ENCODE assay signal across 12 cellular contexts in genomic region chr21:32499249-32500055, GRCh38.
DNase-seq lines count a peak whose midpoint lies in the region; ATAC-seq, FAIRE-seq and TF ChIP-seq lines count a peak whose summit lies in the region.
"Had no signal": no experiment of that assay in that cellular context is flagged by ENCODE, and none has a peak within 500 bp of the region (broad histone marks: within the 10 kb centered on the region; RNA-seq: fewer than 3 reads in every experiment).

No MANE protein-coding gene starts in this region.

- POLR2A ChIA-PET in PC-3 (lab: Charles Lee; ENCODE audit: unreplicated experiment): no interaction called here
- POLR2A ChIA-PET in H1 (lab: Charles Lee; ENCODE audit: partially characterized antibody): no interaction called here

- 82% methylated on average over 14 of the region's 14 CpGs; no CpG with 5 or more reads in 1 of the 2 experiments for WGBS in H1 (ENCODE audit: extremely low coverage in 1 of 2, insufficient coverage in 1 of 2, insufficient read length in 1 of 2, insufficient replicate concordance in 2 of 2, low coverage in 1 of 2, low lambda C conversion rate in 2 of 2, missing lambda C conversion rate in 1 of 2), 2 experiments
- 67 to 91% (median 81%) methylated on average over 14 of the region's 14 CpGs for WGBS in small intestine, 3 donors

- no TSS peak for BruUV-seq in PC-3 (replicated peaks; lab: Mats Ljungman, UMichigan)

- H4K91ac ChIP-seq in H1 (replicated peaks; ENCODE audit: insufficient read length, low read length): no peak overlapping the region

- no peak overlapping the region for H2BK5ac ChIP-seq in H1 (ENCODE audit: low read depth, low read length)

- peak; percentile 44 for DNase-seq in PC-3
- no peak for DNase-seq in H1 (ENCODE audit: low read depth in 1 of 2, low spot score in 2 of 2)
- peak; percentile 27 for DNase-seq in left kidney (ENCODE audit: low read depth, low spot score)
- DNase-seq in uterus: no peak
- DNase-seq in small intestine: no peak
- DNase-seq: DND-41, NCI-H1105 treated with DMSO at 0.1 percent for 48 hours had no signal

- H3K18ac ChIP-seq in H1 (ENCODE audit: extremely low read depth, low read length): no peak overlapping the region

- H2AK5ac ChIP-seq in H1 (ENCODE audit: low read depth, low read length): 0 out of 2 replicates have a peak overlapping the region, but pooled peaks have one; percentile 13

- no peak overlapping the region for H3K23ac ChIP-seq in H1 (ENCODE audit: insufficient read length)

- no peak overlapping the region for H2BK120ac ChIP-seq in H1 (replicated peaks; ENCODE audit: low read depth, low read length)

- TF ChIP-seq POLR2A in H1 (IDR thresholded peaks at IDR 0.05; ENCODE audit: control extremely low read depth in 1 of 2, low read depth in 2 of 2, low read length in 2 of 2): no peak
- TF ChIP-seq POLR2A in uterus (IDR thresholded peaks at IDR 0.05): no peak

- H3K36me3 ChIP-seq in PC-3 (ENCODE audit: low read depth, low read length): no peaks in the 10 kb centered on the region
- no peaks in the 10 kb centered on the region for H3K36me3 ChIP-seq in H1 (ENCODE audit: control insufficient read depth in 2 of 4, insufficient read depth in 4 of 4, low read length in 3 of 4)
- H3K36me3 ChIP-seq in uterus: peaks cover 0 to 2% of the 10 kb centered on the region in 2 donors
- no peaks in the 10 kb centered on the region for H3K36me3 ChIP-seq in small intestine (ENCODE audit: control insufficient read depth in 2 of 2, insufficient read depth in 2 of 2, low read length in 2 of 2)
- H3K36me3 ChIP-seq: ovary had no signal

- H3K27me3 ChIP-seq in PC-3 (ENCODE audit: low read length) (no peaks in the 10 kb centered on the region), H1 (replicated peaks in 1 of 4; ENCODE audit: control insufficient read depth in 3 of 4, extremely low read depth in 1 of 4, insufficient read depth in 3 of 4, low read length in 3 of 4) (no peaks in the 10 kb centered on the region), uterus (no peaks in the 10 kb centered on the region), small intestine (ENCODE audit: control insufficient read depth in 2 of 2, insufficient read depth in 2 of 2, low read length in 2 of 2) (no peaks in the 10 kb centered on the region)
- H3K27me3 ChIP-seq: ovary had no signal

- H3K79me2 ChIP-seq in PC-3 (ENCODE audit: low read length) (no peaks in the 10 kb centered on the region), H1 (ENCODE audit: control insufficient read depth in 1 of 2, insufficient read depth in 2 of 2, low read length in 2 of 2) (no peaks in the 10 kb centered on the region)

- no peaks in the 10 kb centered on the region for H3K79me1 ChIP-seq in H1 (ENCODE audit: low read depth, low read length)

- no peak overlapping the region for H4K8ac ChIP-seq in H1 (ENCODE audit: extremely low read depth, insufficient read depth, low read length)

- H3K4me3 ChIP-seq in PC-3 (ENCODE audit: low read length) (no peak overlapping the region), H1 (ENCODE audit: extremely low read depth in 1 of 4, insufficient read depth in 2 of 4, low read depth in 3 of 4, low read length in 4 of 4) (no peak overlapping the region), uterus (no peak overlapping the region), small intestine (ENCODE audit: low read depth in 1 of 2, low read length in 2 of 2) (no peak overlapping the region)
- H3K4me3 ChIP-seq: ovary had no signal

- H3K9me3 ChIP-seq in PC-3 (ENCODE audit: low read length): no peaks in the 10 kb centered on the region
- H3K9me3 ChIP-seq in H1 (ENCODE audit: insufficient read depth in 2 of 2, low read depth in 1 of 2, low read length in 1 of 2): no peaks in the 10 kb centered on the region
- H3K9me3 ChIP-seq in uterus: no peaks in the 10 kb centered on the region
- no peaks in the 10 kb centered on the region for H3K9me3 ChIP-seq in small intestine (ENCODE audit: control insufficient read depth, low read depth)
- H3K9me3 ChIP-seq: ovary had no signal

- H4K20me1 ChIP-seq in PC-3 (ENCODE audit: low read length) (no peaks in the 10 kb centered on the region), H1 (replicated peaks in 1 of 2; ENCODE audit: control insufficient read depth in 1 of 2, insufficient read depth in 2 of 2, low read length in 2 of 2) (no peaks in the 10 kb centered on the region)

- TF ChIP-seq EP300 in H1 (IDR thresholded peaks at IDR 0.05; ENCODE audit: borderline replicate concordance in 1 of 2, low read depth in 2 of 2, low read length in 2 of 2): no peak

- CTCF ChIA-PET in PC-3 (lab: Charles Lee): no interaction called here
- CTCF ChIA-PET in H1 (lab: Charles Lee; ENCODE audit: partially characterized antibody): interaction anchor here (0.5 to 0.7 kb wide), 2 partner anchors 52 to 71 kb away, joined by 3 read pairs; no protein-coding TSS in a partner anchor

- H3K9ac ChIP-seq in PC-3 (ENCODE audit: low read length) (peak overlapping the region; percentile 18), H1 (replicated peaks in 1 of 4; ENCODE audit: extremely low read depth in 1 of 4, low read depth in 3 of 4, low read length in 3 of 4) (no peak overlapping the region)

- TF ChIP-seq CTCF in PC-3 (conservative IDR thresholded peaks at IDR 0.05; ENCODE audit: low read depth, low read length) (no peak), H1 (IDR thresholded peaks at IDR 0.05; ENCODE audit: control extremely low read depth in 1 of 3, insufficient read depth in 1 of 3, low read depth in 1 of 3, low read length in 3 of 3) (no peak), uterus (IDR thresholded peaks at IDR 0.05) (peak in 2 of 4 experiments; percentile 7 to 13)

- peak overlapping the region; percentile 64 for H3K27ac ChIP-seq in PC-3 (ENCODE audit: low read length)
- H3K27ac ChIP-seq in H1 (ENCODE audit: low read depth, low read length): no peak overlapping the region
- peak overlapping the region; percentile 54 to 85 for H3K27ac ChIP-seq in uterus
- no peak overlapping the region for H3K27ac ChIP-seq in small intestine (ENCODE audit: low read depth in 1 of 2, low read length in 1 of 2)
- H3K27ac ChIP-seq: HL-60 had no signal

- FAIRE-seq in H1 (lab: Jason Lieb, UNC) (no peak), small intestine (lab: Jason Lieb, UNC) (no peak)
- FAIRE-seq: urothelium cell line had no signal

- H3K56ac ChIP-seq in H1 (replicated peaks; ENCODE audit: insufficient read length, low read depth, low read length): no peak overlapping the region

- no peaks in the 10 kb centered on the region for H3K23me2 ChIP-seq in H1 (ENCODE audit: low read depth, low read length)

- H3F3A ChIP-seq in PC-3 (ENCODE audit: low read length, unreplicated experiment): no peaks in the 10 kb centered on the region

- no peak overlapping the region for H2AFZ ChIP-seq in PC-3 (ENCODE audit: low read length)
- no peak overlapping the region for H2AFZ ChIP-seq in H1 (ENCODE audit: low read length)

- ATAC-seq in PC-3 (no peak), GM18858 (IDR thresholded peaks at IDR 0.05; ENCODE audit: unreplicated experiment) (no peak), HG02970 (IDR thresholded peaks at IDR 0.05; ENCODE audit: low FRiP score, unreplicated experiment) (no peak)

- no peak overlapping the region; the same call in 1 of the 2 replicates for H3K4me2 ChIP-seq in PC-3 (ENCODE audit: low read length)
- no peak overlapping the region for H3K4me2 ChIP-seq in H1 (ENCODE audit: insufficient read depth in 1 of 2, low read depth in 2 of 2, low read length in 2 of 2)

- no peak overlapping the region for H2BK12ac ChIP-seq in H1 (ENCODE audit: low read depth, low read length)

- no peak overlapping the region for H4K5ac ChIP-seq in H1 (ENCODE audit: insufficient read length, low read depth, low read length)

- no peaks in the 10 kb centered on the region for H3K9me2 ChIP-seq in PC-3 (replicated peaks; ENCODE audit: low read length)

- no peak overlapping the region for H3K14ac ChIP-seq in H1 (ENCODE audit: insufficient read length)

- no peak overlapping the region for H3K4ac ChIP-seq in H1 (replicated peaks; ENCODE audit: insufficient read length, low read depth, low read length)

- H2BK20ac ChIP-seq in H1 (ENCODE audit: low read length): no peak overlapping the region

- H2BK15ac ChIP-seq in H1 (ENCODE audit: low read length): no peak overlapping the region

- intact Hi-C loops in PC-3 (cut with micrococcal nuclease) (loop anchor here (2.0 to 5.0 kb wide), 3 partner anchors 68 to 98 kb away; no protein-coding TSS in a partner anchor), uterus (cut with DNase I; ENCODE audit: low total_unique reads) (no loop called here)

- TF ChIP-seq RAD21 in H1 (IDR thresholded peaks at IDR 0.05 in 1 of 2, conservative IDR thresholded peaks at IDR 0.05 in 1 of 2; ENCODE audit: low read depth in 2 of 2, low read length in 2 of 2): no peak

- H3K4me1 ChIP-seq in PC-3 (ENCODE audit: insufficient read depth, low read length) (peaks cover 29% of the 10 kb centered on the region), H1 (replicated peaks in 1 of 4; ENCODE audit: control insufficient read depth in 3 of 4, insufficient read depth in 4 of 4, low read length in 3 of 4) (peaks cover 0 to 9% (median 7%) of the 10 kb centered on the region in 4 experiments; a peak in 5 of 7 replicates), uterus (peaks cover 0 to 6% of the 10 kb centered on the region in 2 donors), small intestine (ENCODE audit: control insufficient read depth in 2 of 2, insufficient read depth in 1 of 2, low read depth in 1 of 2, low read length in 1 of 2) (no peaks in the 10 kb centered on the region)

TF ChIP-seq in H1, 55 proteins besides CTCF, POLR2A, EP300 and RAD21 (continues in another document):
- no peak for TF ChIP-seq KDM1A (IDR thresholded peaks at IDR 0.05; ENCODE audit: borderline replicate concordance, low read length)
- no peak for TF ChIP-seq KDM5A (IDR thresholded peaks at IDR 0.05; ENCODE audit: low read length)
- no peak for TF ChIP-seq BCL11A (IDR thresholded peaks at IDR 0.05; ENCODE audit: low read depth in 2 of 2, low read length in 2 of 2)
- no peak for TF ChIP-seq SIRT6 (IDR thresholded peaks at IDR 0.05; ENCODE audit: low read length)
- TF ChIP-seq ZNF274 (IDR thresholded peaks at IDR 0.05; ENCODE audit: borderline replicate concordance, extremely low read depth, low read length): no peak
- no peak for TF ChIP-seq CHD1 (IDR thresholded peaks at IDR 0.05; ENCODE audit: low read depth, low read length)
- TF ChIP-seq TAF7 (optimal IDR thresholded peaks at IDR 0.05; ENCODE audit: borderline replicate concordance, low read depth, low read length): no peak
- no peak for TF ChIP-seq TEAD4 (IDR thresholded peaks at IDR 0.05; ENCODE audit: low read depth, low read length)
- TF ChIP-seq BRCA1 (IDR thresholded peaks at IDR 0.05; ENCODE audit: low read depth, low read length): no peak

Comparison
In these comparisons a context has a peak if more than half of its experiments do, and no peak if none do; other contexts are left out.
1. DNase-seq: peak in PC-3 (single experiment) and left kidney (single experiment); none in H1 (0 of 2), uterus (0 of 2) and small intestine (single experiment).
2. H3K27ac ChIP-seq: peak in PC-3 (single experiment) and uterus (2 of 2); none in H1 (single experiment) and small intestine (0 of 2).